In genomic region chr9:6715755-6716643, GRCh38 we compare ENCODE assay signal across 8 cellular contexts. TPM values are rescaled to one million over a fixed set of nuclear protein-coding genes. Genes with fewer than 3 reads are reported as not detected.
A peak's percentile ranks its signal among the peaks of the same experiment; 100 is the strongest.
DNase-seq lines count a peak whose midpoint lies in the region; ATAC-seq lines count a peak whose summit lies in the region.

No MANE protein-coding gene starts in this region.

- H3K4me1 ChIP-seq in adipocyte (ENCODE audit: control insufficient read depth, insufficient read depth, low read length) = no peaks in the 10 kb centered on the region

- ATAC-seq in GM18517 (IDR thresholded peaks at IDR 0.05; ENCODE audit: unreplicated experiment) (peak; percentile 85), HG03064 (IDR thresholded peaks at IDR 0.05; ENCODE audit: low read depth, unreplicated experiment) (peak; percentile 79)

- DNase-seq in SK-N-DZ (ENCODE audit: low spot score) = peak; percentile 42
- DNase-seq in adipocyte (ENCODE audit: low read depth) = no peak
- peak; percentile 64 to 73 for DNase-seq in stimulated activated CD4-positive, alpha-beta T cell treated with anti-CD3 and anti-CD28 coated beads, Interleukin-15, amount 100 ng/mL, for 48 hours (ENCODE audit: low read depth in 2 of 2)
- no peak for DNase-seq in NCI-H526 treated with DMSO at 0.1 percent for 48 hours (lab: John Stamatoyannopoulos, UW)
- no peak for DNase-seq in NCI-H2107 (lab: John Stamatoyannopoulos, UW)

- H3K9me3 ChIP-seq in adipocyte (ENCODE audit: control insufficient read depth, low read length) = no peaks in the 10 kb centered on the region

- H3K9ac ChIP-seq in adipocyte (ENCODE audit: low read length) = peak overlapping the region; percentile 30

- H3K27me3 ChIP-seq in adipocyte (replicated peaks; ENCODE audit: control insufficient read depth, insufficient read depth, low read length) = peaks cover 8% of the 10 kb centered on the region

- peak overlapping the region; percentile 71 for H3K4me3 ChIP-seq in adipocyte (ENCODE audit: low read length)
- H3K4me3 ChIP-seq in iPS-11a (ENCODE audit: low read depth, low read length) = peak overlapping the region; percentile 8

- no peaks in the 10 kb centered on the region for H3K36me3 ChIP-seq in adipocyte (ENCODE audit: control insufficient read depth, insufficient read depth, low read length, severe bottlenecking)

RNA-seq across cellular contexts. Expression of gene KDM4C, which starts 41.8 kb away (rescaled TPM):
- polyA plus RNA-seq in SK-N-DZ (2014; cell fraction: cytosol; rRNA removed) = 6.2 and 7.0 TPM in 2 replicates
- polyA plus RNA-seq in SK-N-DZ (2014; cell fraction: nucleus; rRNA removed) = 8.9 and 10.6 TPM in 2 replicates

Comparison
In these comparisons a context has a peak if more than half of its experiments do, and no peak if none do; other contexts are left out.
1. DNase-seq: peak in SK-N-DZ (single experiment) and stimulated activated CD4-positive, alpha-beta T cell treated with anti-CD3 and anti-CD28 coated beads, Interleukin-15, amount 100 ng/mL, for 48 hours (2 of 2); none in adipocyte (single experiment), NCI-H526 treated with DMSO at 0.1 percent for 48 hours (single experiment) and NCI-H2107 (single experiment).